Comparison of ENCODE assay signal across 18 cellular contexts in genomic region chr12:25995906-25996305, GRCh38. TPM values are rescaled to one million over a fixed set of nuclear protein-coding genes. Genes with fewer than 3 reads are reported as not detected.
DNase-seq lines count a peak whose midpoint lies in the region; ATAC-seq, FAIRE-seq and TF ChIP-seq lines count a peak whose summit lies in the region.
"Had no signal": no experiment of that assay in that cellular context is flagged by ENCODE, and none has a peak within 500 bp of the region (broad histone marks: within the 10 kb centered on the region; RNA-seq: fewer than 3 reads in every experiment).

No MANE protein-coding gene starts in this region.

- ATAC-seq in foreskin keratinocyte, result no peak
- ATAC-seq in psoas muscle, result no peak
- ATAC-seq: activated CD4-positive, alpha-beta T cell treated with anti-CD3 and anti-CD28 coated beads for 36 hours; left lung; upper lobe of right lung had no signal

- no peak overlapping the region; the same call in 1 of the 2 replicates for H2BK12ac ChIP-seq in H1 (ENCODE audit: low read depth, low read length)

- peaks cover 17% of the 10 kb centered on the region for H3F3A ChIP-seq in neural progenitor cell (ENCODE audit: low read depth)

- H3K4me3 ChIP-seq in AG10803 (ENCODE audit: low read length) (no peak overlapping the region), H1 (ENCODE audit: extremely low read depth in 1 of 4, insufficient read depth in 2 of 4, low read depth in 3 of 4, low read length in 4 of 4) (no peak overlapping the region), neural progenitor cell (no peak overlapping the region), psoas muscle (no peak overlapping the region), H7 (ENCODE audit: insufficient read depth, low read depth, low read length) (no peak overlapping the region)
- H3K4me3 ChIP-seq: left lung, upper lobe of right lung had no signal

- no peaks in the 10 kb centered on the region for H3K23me2 ChIP-seq in H1 (ENCODE audit: low read depth, low read length)

- H4K5ac ChIP-seq in H1 (ENCODE audit: insufficient read length, low read depth, low read length), result no peak overlapping the region

- FAIRE-seq in H1 (lab: Jason Lieb, UNC), result no peak
- FAIRE-seq: A204.1 had no signal

- H3K27ac ChIP-seq in H1 (ENCODE audit: low read depth, low read length), result no peak overlapping the region
- no peak overlapping the region for H3K27ac ChIP-seq in neural progenitor cell
- H3K27ac ChIP-seq in foreskin keratinocyte, result no peak overlapping the region
- no peak overlapping the region for H3K27ac ChIP-seq in psoas muscle
- H3K27ac ChIP-seq: parathyroid adenoma, upper lobe of right lung had no signal

- H3K36me3 Mint-ChIP-seq in neural progenitor cell, result peaks cover 11% of the 10 kb centered on the region
- H3K36me3 Mint-ChIP-seq: activated naive CD4-positive, alpha-beta T cell treated with anti-CD3 and anti-CD28 coated beads, Interleukin-2, amount 10 ng/mL, durations not matched to agents 7 days and 5 days; CD8-positive, alpha-beta memory T cell had no signal

- DNase-seq in AG10803 (ENCODE audit: low read depth) (peak; percentile 65), M059J (ENCODE audit: low read depth) (peak; percentile 81), H1 (ENCODE audit: low read depth in 1 of 2, low spot score in 2 of 2) (no peak), neural progenitor cell (ENCODE audit: low spot score) (no peak), foreskin keratinocyte (no peak), psoas muscle (no peak), H7 (no peak)
- DNase-seq in activated CD4-positive, alpha-beta T cell treated with anti-CD3 and anti-CD28 coated beads, Interleukin-2, amount 50 U/mL, for 1 hour, result no peak
- DNase-seq: activated CD4-positive, alpha-beta T cell treated with anti-CD3 and anti-CD28 coated beads for 36 hours; activated naive CD4-positive, alpha-beta T cell treated with anti-CD3 and anti-CD28 coated beads, Interleukin-2, amount 10 ng/mL, durations not matched to agents 7 days and 5 days; CD8-positive, alpha-beta memory T cell; effector CD4-positive, alpha-beta T cell; left lung; NCI-H1436; stimulated activated naive CD4-positive, alpha-beta T cell treated with Interleukin-2 at 50 U/mL for 16 hours; upper lobe of right lung had no signal

- intact Hi-C loops in psoas muscle (cut with DNase I), result no loop called here

- no peak overlapping the region for H3K18ac ChIP-seq in H1 (ENCODE audit: extremely low read depth, low read length)

- no peak overlapping the region for H3K56ac ChIP-seq in H1 (replicated peaks; ENCODE audit: insufficient read length, low read depth, low read length)

- H3K4me1 ChIP-seq in H1 (replicated peaks in 1 of 4; ENCODE audit: control insufficient read depth in 3 of 4, insufficient read depth in 4 of 4, low read length in 3 of 4) (peaks cover 2 to 29% (median 16%) of the 10 kb centered on the region in 4 experiments; a peak in 6 of 7 replicates), neural progenitor cell (peaks cover 57% of the 10 kb centered on the region), foreskin keratinocyte (peaks cover 20% of the 10 kb centered on the region), psoas muscle (peaks cover 47% of the 10 kb centered on the region)
- H3K4me1 ChIP-seq: parathyroid adenoma had no signal

- peak overlapping the region; percentile 69 for H3K4ac ChIP-seq in H1 (replicated peaks; ENCODE audit: insufficient read length, low read depth, low read length)

- H4K20me1 ChIP-seq in H1 (replicated peaks in 1 of 2; ENCODE audit: control insufficient read depth in 1 of 2, insufficient read depth in 2 of 2, low read length in 2 of 2), result peaks cover 2 to 3% of the 10 kb centered on the region in 2 experiments
- peaks cover 44% of the 10 kb centered on the region for H4K20me1 ChIP-seq in neural progenitor cell (ENCODE audit: low read depth)

- 66% methylated on average over 2 of the region's 2 CpGs; no CpG with 5 or more reads in 1 of the 2 experiments for WGBS in H1 (ENCODE audit: extremely low coverage in 1 of 2, insufficient coverage in 1 of 2, insufficient read length in 1 of 2, insufficient replicate concordance in 2 of 2, low coverage in 1 of 2, low lambda C conversion rate in 2 of 2, missing lambda C conversion rate in 1 of 2), 2 experiments
- 88 to 91% (median 90%) methylated on average over 2 of the region's 2 CpGs for WGBS in psoas muscle, 3 donors

- no peak for TF ChIP-seq POLR2A in H1 (IDR thresholded peaks at IDR 0.05; ENCODE audit: control extremely low read depth in 1 of 2, low read depth in 2 of 2, low read length in 2 of 2)

- H4K91ac ChIP-seq in H1 (replicated peaks; ENCODE audit: insufficient read length, low read length), result no peak overlapping the region

- no peak for TF ChIP-seq EP300 in H1 (IDR thresholded peaks at IDR 0.05; ENCODE audit: borderline replicate concordance in 1 of 2, low read depth in 2 of 2, low read length in 2 of 2)

- TF ChIP-seq RAD21 in H1 (IDR thresholded peaks at IDR 0.05 in 1 of 2, conservative IDR thresholded peaks at IDR 0.05 in 1 of 2; ENCODE audit: low read depth in 2 of 2, low read length in 2 of 2), result no peak

- H2BK15ac ChIP-seq in H1 (ENCODE audit: low read length), result no peak overlapping the region

- H3K27ac Mint-ChIP-seq in neural progenitor cell, result peak overlapping the region; percentile 55
- H3K27ac Mint-ChIP-seq: activated CD4-positive, alpha-beta T cell treated with anti-CD3 and anti-CD28 coated beads for 36 hours; activated naive CD4-positive, alpha-beta T cell treated with anti-CD3 and anti-CD28 coated beads, Interleukin-2, amount 10 ng/mL, durations not matched to agents 7 days and 5 days; CD8-positive, alpha-beta memory T cell had no signal

- H3K9ac ChIP-seq in H1 (replicated peaks in 1 of 4; ENCODE audit: extremely low read depth in 1 of 4, low read depth in 3 of 4, low read length in 3 of 4) (no peak overlapping the region), neural progenitor cell (no peak overlapping the region)
- H3K9ac ChIP-seq: parathyroid adenoma had no signal

- H4K8ac ChIP-seq in H1 (ENCODE audit: extremely low read depth, insufficient read depth, low read length), result no peak overlapping the region

- H2AFZ ChIP-seq in H1 (ENCODE audit: low read length) (no peak overlapping the region), neural progenitor cell (replicated peaks) (no peak overlapping the region)
- H2AFZ ChIP-seq: parathyroid adenoma had no signal

- POLR2A ChIA-PET in H1 (lab: Charles Lee; ENCODE audit: partially characterized antibody), result no interaction called here

- H2AK5ac ChIP-seq in H1 (ENCODE audit: low read depth, low read length), result no peak overlapping the region

- peaks cover 52% of the 10 kb centered on the region for H3K4me1 Mint-ChIP-seq in neural progenitor cell
- H3K4me1 Mint-ChIP-seq: activated CD4-positive, alpha-beta T cell treated with anti-CD3 and anti-CD28 coated beads for 36 hours; activated naive CD4-positive, alpha-beta T cell treated with anti-CD3 and anti-CD28 coated beads, Interleukin-2, amount 10 ng/mL, durations not matched to agents 7 days and 5 days; CD8-positive, alpha-beta memory T cell had no signal

- H3K79me2 ChIP-seq in H1 (ENCODE audit: control insufficient read depth in 1 of 2, insufficient read depth in 2 of 2, low read length in 2 of 2) (peaks cover 3 to 88% of the 10 kb centered on the region in 2 experiments; a peak in 3 of 4 replicates), neural progenitor cell (ENCODE audit: low read depth) (peaks cover 100% of the 10 kb centered on the region)
- H3K79me2 ChIP-seq: parathyroid adenoma had no signal

- H3K4me2 ChIP-seq in H1 (ENCODE audit: insufficient read depth in 1 of 2, low read depth in 2 of 2, low read length in 2 of 2) (no peak overlapping the region), neural progenitor cell (no peak overlapping the region)

- H2BK120ac ChIP-seq in H1 (replicated peaks; ENCODE audit: low read depth, low read length), result no peak overlapping the region

- no peaks in the 10 kb centered on the region; the same call in 1 of the 2 replicates for H3K79me1 ChIP-seq in H1 (ENCODE audit: low read depth, low read length)

- no peak overlapping the region for H2BK5ac ChIP-seq in H1 (ENCODE audit: low read depth, low read length)

- H3K14ac ChIP-seq in H1 (ENCODE audit: insufficient read length), result no peak overlapping the region

- H3K9me3 Mint-ChIP-seq in neural progenitor cell, result peaks cover 6% of the 10 kb centered on the region
- H3K9me3 Mint-ChIP-seq: activated naive CD4-positive, alpha-beta T cell treated with anti-CD3 and anti-CD28 coated beads, Interleukin-2, amount 10 ng/mL, durations not matched to agents 7 days and 5 days; CD8-positive, alpha-beta memory T cell had no signal

- H2BK20ac ChIP-seq in H1 (ENCODE audit: low read length), result no peak overlapping the region

- H3K9me3 ChIP-seq in H1 (ENCODE audit: insufficient read depth in 2 of 2, low read depth in 1 of 2, low read length in 1 of 2) (no peaks in the 10 kb centered on the region), neural progenitor cell (ENCODE audit: low read depth) (no peaks in the 10 kb centered on the region), psoas muscle (no peaks in the 10 kb centered on the region)
- H3K9me3 ChIP-seq: left lung, upper lobe of right lung had no signal

- H3K36me3 ChIP-seq in H1 (ENCODE audit: control insufficient read depth in 2 of 4, insufficient read depth in 4 of 4, low read length in 3 of 4) (no peaks in the 10 kb centered on the region), neural progenitor cell (no peaks in the 10 kb centered on the region), psoas muscle (ENCODE audit: insufficient read depth in 1 of 2, low read depth in 1 of 2) (no peaks in the 10 kb centered on the region), H7 (replicated peaks; ENCODE audit: control insufficient read depth, insufficient read depth, low read length) (no peaks in the 10 kb centered on the region)
- H3K36me3 ChIP-seq: left lung, upper lobe of right lung had no signal

- H3K23ac ChIP-seq in H1 (ENCODE audit: insufficient read length), result no peak overlapping the region

- H3K27me3 ChIP-seq in H1 (replicated peaks in 1 of 4; ENCODE audit: control insufficient read depth in 3 of 4, extremely low read depth in 1 of 4, insufficient read depth in 3 of 4, low read length in 3 of 4), result no peaks in the 10 kb centered on the region
- no peaks in the 10 kb centered on the region for H3K27me3 ChIP-seq in neural progenitor cell
- H3K27me3 ChIP-seq in foreskin keratinocyte, result no peaks in the 10 kb centered on the region
- H3K27me3 ChIP-seq in psoas muscle (ENCODE audit: insufficient read depth in 3 of 3, low read length in 2 of 3), result no peaks in the 10 kb centered on the region
- no peaks in the 10 kb centered on the region for H3K27me3 ChIP-seq in H7 (ENCODE audit: control insufficient read depth, insufficient read depth, low read length)
- H3K27me3 ChIP-seq: left lung, upper lobe of right lung had no signal

- H3K27me3 Mint-ChIP-seq in neural progenitor cell (ENCODE audit: insufficient read depth, low read depth), result no peaks in the 10 kb centered on the region
- H3K27me3 Mint-ChIP-seq: activated CD4-positive, alpha-beta T cell treated with anti-CD3 and anti-CD28 coated beads for 36 hours had no signal

- CTCF ChIA-PET in H1 (lab: Charles Lee; ENCODE audit: partially characterized antibody), result interaction anchor here (1.8 kb wide), 1 partner anchor 21 kb away, joined by 4 read pairs; no protein-coding TSS in a partner anchor

- H3K4me3 Mint-ChIP-seq in neural progenitor cell, result no peak overlapping the region
- H3K4me3 Mint-ChIP-seq: activated CD4-positive, alpha-beta T cell treated with anti-CD3 and anti-CD28 coated beads for 36 hours; activated naive CD4-positive, alpha-beta T cell treated with anti-CD3 and anti-CD28 coated beads, Interleukin-2, amount 10 ng/mL, durations not matched to agents 7 days and 5 days; CD8-positive, alpha-beta memory T cell had no signal

- TF ChIP-seq CTCF in AG10803 (conservative IDR thresholded peaks at IDR 0.05; ENCODE audit: low read length) (no peak), H1 (IDR thresholded peaks at IDR 0.05; ENCODE audit: control extremely low read depth in 1 of 3, insufficient read depth in 1 of 3, low read depth in 1 of 3, low read length in 3 of 3) (no peak), neural progenitor cell (IDR thresholded peaks at IDR 0.05) (no peak), foreskin keratinocyte (conservative IDR thresholded peaks at IDR 0.05) (no peak), psoas muscle (IDR thresholded peaks at IDR 0.05) (no peak)

RNA-seq across cellular contexts. Expression of gene RASSF8, which starts 37.4 kb away (rescaled TPM):
- total RNA-seq in M059J (2014; rRNA removed; shearing (Covaris generic)), result 35.9 and 41.2 TPM in 2 replicates
- 46.7 and 48.2 TPM in 2 replicates for total RNA-seq in H1 (2021; fragmentation: NEBNext Ultra II Directional; extraction: Animal tissue kit (Norgen Biotek cat#: 25700))
- polyA plus RNA-seq in H1 (2011; rRNA removed), result 4.4 and 6.4 TPM in 2 replicates
- polyA plus RNA-seq in H1 (2011; cell fraction: cytosol; rRNA removed), result 8.0 TPM
- 17.9 TPM for polyA plus RNA-seq in H1 (2011; cell fraction: nucleus; rRNA removed)
- polyA plus RNA-seq in H1 (2012, experiment 1 of 2), result 16.7 to 27.0 TPM (median 22.0 TPM) in 4 replicates
- 0.94 TPM for polyA plus RNA-seq in H1 (2012, experiment 2 of 2)
- 17.4 TPM for polyA plus RNA-seq in H1 (2013, experiment 1 of 2)
- polyA plus RNA-seq in H1 (2013, experiment 2 of 2), result 14.5 TPM
- polyA minus RNA-seq in H1 (2011; rRNA and poly(A)+ RNA removed), result 54.9 and 97.5 TPM in 2 replicates
- 20.3 TPM for polyA minus RNA-seq in H1 (2011; cell fraction: cytosol; rRNA and poly(A)+ RNA removed)
- 79.4 TPM for polyA minus RNA-seq in H1 (2011; cell fraction: nucleus; rRNA and poly(A)+ RNA removed)
- 53.9 and 77.0 TPM in 2 replicates for total RNA-seq in neural progenitor cell (ENCODE audit: low replicate concordance)
- 15.6 and 17.1 TPM in 2 replicates for total RNA-seq in foreskin keratinocyte
- polyA plus RNA-seq in foreskin keratinocyte, result 2.2 and 2.5 TPM in 2 replicates
- 10 to 100 TPM; 41.9 to 80.3 (median 54.2) TPM for total RNA-seq in psoas muscle
- polyA plus RNA-seq in psoas muscle, result 10 to 100 TPM in 2 of 3 donors, 1 to 10 TPM in 1; 7.7 to 19.4 (median 14.6) TPM
- total RNA-seq in H7 (2014; rRNA removed; shearing (Covaris generic)), result 22.9 and 34.3 TPM in 2 replicates
- polyA plus RNA-seq: CD8-positive, alpha-beta memory T cell had no signal

Comparison
In these comparisons a context has a peak if more than half of its experiments do, and no peak if none do; other contexts are left out.
1. DNase-seq: peak in AG10803 (single experiment) and M059J (single experiment); none in H1 (0 of 2), neural progenitor cell (single experiment), foreskin keratinocyte (0 of 2), psoas muscle (0 of 2), H7 (single experiment) and activated CD4-positive, alpha-beta T cell treated with anti-CD3 and anti-CD28 coated beads, Interleukin-2, amount 50 U/mL, for 1 hour (single experiment).